Comparison of ENCODE assay signal across 8 cellular contexts in genomic region chr2:42351864-42352263, GRCh38.
"Had no signal": no experiment of that assay in that cellular context is flagged by ENCODE, and none has a peak within 500 bp of the region (broad histone marks: within the 10 kb centered on the region; RNA-seq: fewer than 3 reads in every experiment).

No MANE protein-coding gene starts in this region.

- H3K27ac ChIP-seq: GM23248, HL-60 had no signal

- H3K4me1 ChIP-seq: HAP-1 had no signal

- ATAC-seq: HCT116 had no signal

- H2AFZ ChIP-seq: GM23248 had no signal

- H3K4me3 ChIP-seq: GM23248, HAP-1 had no signal

- DNase-seq: GM23248, GOT3, H7, HFFc6, IMR-90 had no signal

- H3K9me3 ChIP-seq: HAP-1 had no signal

- H3K9ac ChIP-seq: GM23248 had no signal
